Comparison of ENCODE assay signal across 18 cellular contexts in genomic region chr16:27190316-27190871, GRCh38.
"Had no signal": no experiment of that assay in that cellular context is flagged by ENCODE, and none has a peak within 500 bp of the region (broad histone marks: within the 10 kb centered on the region; RNA-seq: fewer than 3 reads in every experiment).

No MANE protein-coding gene starts in this region.

- ATAC-seq: Right ventricle myocardium inferior, SK-N-SH treated with all-trans-retinoic acid at 6 μM for 48 hours had no signal

- H3K4me1 ChIP-seq: Peyer's patch had no signal

- H2AFZ ChIP-seq: PC-9 had no signal

- H3K4me3 ChIP-seq: PC-9, Peyer's patch had no signal

- H3K27me3 ChIP-seq: Peyer's patch, SJCRH30 had no signal

- H3K9me3 ChIP-seq: Peyer's patch, SJCRH30 had no signal

- H3K27ac ChIP-seq: PC-9, Peyer's patch had no signal

- H3K36me3 ChIP-seq: Peyer's patch, SJCRH30 had no signal

- DNase-seq: IMR-90; MV-4-11; NCI-H1048; NCI-H1105; NCI-H1436 treated with DMSO at 0.1 percent for 48 hours; NCI-H1694; NCI-H187 treated with DMSO at 0.1 percent for 48 hours; NCI-H2029 treated with DMSO at 0.1 percent for 48 hours; NCI-H2171 treated with DMSO at 0.1 percent for 48 hours; NCI-H446 treated with DMSO at 0.1 percent for 48 hours; NCI-H510A treated with DMSO at 0.1 percent for 48 hours; NK-92 treated with Interleukin-12 subunit alpha and Interleukin-12 subunit beta, amount 100 ng/mL, for 24 hours; OCI-M1 had no signal
